13 cellular contexts compared by ENCODE assay signal in the genomic region with DNA sequence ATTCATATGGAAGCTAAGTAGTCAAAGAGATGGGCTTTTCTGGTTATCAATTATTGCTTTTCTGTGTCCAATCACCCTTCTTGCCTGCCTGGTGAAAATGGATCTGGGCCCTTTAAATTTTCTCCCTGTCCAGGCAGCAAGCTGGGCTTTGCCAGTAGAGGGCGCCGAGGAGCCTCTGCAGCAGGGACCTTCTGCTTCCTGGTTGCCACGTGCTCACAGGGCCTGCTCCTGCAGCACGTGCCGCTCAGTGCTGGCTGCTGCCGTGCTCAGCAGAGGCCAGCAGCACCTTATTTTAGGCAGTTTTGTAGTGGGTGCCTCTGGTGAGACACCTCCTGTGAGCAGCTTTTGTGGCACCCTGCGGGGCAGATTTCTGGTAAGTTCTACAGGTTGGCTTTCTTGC. TPM values are rescaled to one million over a fixed set of nuclear protein-coding genes. Genes with fewer than 3 reads are reported as not detected.
DNase-seq lines count a peak whose midpoint lies in the region; ATAC-seq and TF ChIP-seq lines count a peak whose summit lies in the region.
"Had no signal": no experiment of that assay in that cellular context is flagged by ENCODE, and none has a peak within 500 bp of the region (broad histone marks: within the 10 kb centered on the region; RNA-seq: fewer than 3 reads in every experiment).

No MANE protein-coding gene starts in this region.

- DNase-seq in stimulated activated CD4-positive, alpha-beta T cell treated with anti-CD3 and anti-CD28 coated beads, Interleukin-1b, Interleukin-23, amount 100 ng/mL, for 48 hours, result peak; percentile 14
- DNase-seq in stimulated activated CD4-positive, alpha-beta T cell treated with anti-CD3 and anti-CD28 coated beads, Interleukin-4, amount 100 ng/mL, for 4 hours, result no peak
- DNase-seq in endodermal cell, result peak; percentile 78
- DNase-seq in GM19240 (ENCODE audit: insufficient read length, low spot score), result no peak
- DNase-seq in ecto neural progenitor cell (ENCODE audit: low spot score), result no peak
- no peak for DNase-seq in right atrium auricular region (ENCODE audit: low spot score)
- DNase-seq: COR-L47, tibial artery had no signal

- no peaks in the 10 kb centered on the region for H4K20me1 ChIP-seq in Loucy (ENCODE audit: insufficient read depth, low read length, poor library complexity, severe bottlenecking)

- H3K9ac ChIP-seq in Loucy (ENCODE audit: low read depth, low read length, poor library complexity, severe bottlenecking) (no peak overlapping the region), endodermal cell (ENCODE audit: extremely low read depth, low read length, poor library complexity, severe bottlenecking) (no peak overlapping the region)

- H3F3A ChIP-seq in Loucy (ENCODE audit: low read depth), result no peaks in the 10 kb centered on the region

- TF ChIP-seq CTCF in Loucy (conservative IDR thresholded peaks at IDR 0.05; ENCODE audit: low read length), result peak; percentile 40
- TF ChIP-seq CTCF in endodermal cell (conservative IDR thresholded peaks at IDR 0.05), result peak; percentile 60
- TF ChIP-seq CTCF in right atrium auricular region (IDR thresholded peaks at IDR 0.05), result no peak

- no peaks in the 10 kb centered on the region for H3K4me1 Mint-ChIP-seq in endodermal cell
- no peaks in the 10 kb centered on the region for H3K4me1 Mint-ChIP-seq in activated T-helper 17 cell treated with anti-CD3 and anti-CD28 coated beads, Interleukin-2, amount 50 U/mL, for 72 hours

- no peaks in the 10 kb centered on the region for H3K27me3 ChIP-seq in Loucy (ENCODE audit: insufficient read depth, low read length, poor library complexity, severe bottlenecking)
- H3K27me3 ChIP-seq in endodermal cell (ENCODE audit: control insufficient read depth, insufficient read depth, low read length, poor library complexity, severe bottlenecking), result no peaks in the 10 kb centered on the region
- no peaks in the 10 kb centered on the region for H3K27me3 ChIP-seq in right atrium auricular region

- H3K27me3 Mint-ChIP-seq in endodermal cell (ENCODE audit: insufficient read depth), result peaks cover 8% of the 10 kb centered on the region
- no peaks in the 10 kb centered on the region for H3K27me3 Mint-ChIP-seq in activated T-helper 17 cell treated with anti-CD3 and anti-CD28 coated beads, Interleukin-2, amount 50 U/mL, for 72 hours

- H3K27ac ChIP-seq in endodermal cell (ENCODE audit: low read depth, low read length) (no peak overlapping the region), right atrium auricular region (no peak overlapping the region)
- H3K27ac ChIP-seq: tibial artery had no signal

- H3K9me2 ChIP-seq in Loucy (replicated peaks; ENCODE audit: low read depth, low read length), result no peaks in the 10 kb centered on the region

- no peak for ATAC-seq in activated T-helper 17 cell treated with anti-CD3 and anti-CD28 coated beads, Interleukin-2, amount 50 U/mL, for 72 hours (replicated peaks)

- H3K36me3 ChIP-seq in Loucy (ENCODE audit: insufficient read depth, low read length) (no peaks in the 10 kb centered on the region), endodermal cell (ENCODE audit: control insufficient read depth, insufficient read depth, low read length) (no peaks in the 10 kb centered on the region), right atrium auricular region (no peaks in the 10 kb centered on the region)

- no peak overlapping the region for H2AFZ ChIP-seq in Loucy (ENCODE audit: low read length)

- H3K9me3 Mint-ChIP-seq in endodermal cell, result peaks cover 57% of the 10 kb centered on the region
- H3K9me3 Mint-ChIP-seq in activated T-helper 17 cell treated with anti-CD3 and anti-CD28 coated beads, Interleukin-2, amount 50 U/mL, for 72 hours, result peaks cover 38% of the 10 kb centered on the region

- 64 to 76% methylated on average over 6 to 7 of the region's 7 CpGs for WGBS in endodermal cell (ENCODE audit: insufficient coverage in 1 of 2, insufficient read length in 1 of 2), 2 experiments

- H3K9me3 ChIP-seq in Loucy (ENCODE audit: insufficient read depth, low read depth, low read length) (peaks cover 16% of the 10 kb centered on the region; the same call in 1 of the 2 replicates), endodermal cell (ENCODE audit: control insufficient read depth, low read length) (peaks cover 46% of the 10 kb centered on the region), right atrium auricular region (peaks cover 15 to 58% of the 10 kb centered on the region in 2 donors)

- no peaks in the 10 kb centered on the region for H3K79me2 ChIP-seq in Loucy (ENCODE audit: insufficient read depth, low read length)

- H3K4me3 ChIP-seq in Loucy (ENCODE audit: low read length, poor library complexity, severe bottlenecking), result no peak overlapping the region
- peak overlapping the region; percentile 35 for H3K4me3 ChIP-seq in endodermal cell (ENCODE audit: low read length)
- H3K4me3 ChIP-seq in right atrium auricular region, result no peak overlapping the region
- H3K4me3 ChIP-seq: tibial artery had no signal

- no peak overlapping the region for H3K27ac Mint-ChIP-seq in endodermal cell
- no peak overlapping the region for H3K27ac Mint-ChIP-seq in activated T-helper 17 cell treated with anti-CD3 and anti-CD28 coated beads, Interleukin-2, amount 50 U/mL, for 72 hours

- H3K4me1 ChIP-seq in Loucy (ENCODE audit: insufficient read depth, low read length, poor library complexity, severe bottlenecking), result no peaks in the 10 kb centered on the region
- no peaks in the 10 kb centered on the region for H3K4me1 ChIP-seq in endodermal cell (ENCODE audit: control insufficient read depth, insufficient read depth, low read length)
- no peaks in the 10 kb centered on the region for H3K4me1 ChIP-seq in right atrium auricular region
- H3K4me1 ChIP-seq: tibial artery had no signal

- H3K4me3 Mint-ChIP-seq in endodermal cell, result no peak overlapping the region
- H3K4me3 Mint-ChIP-seq in activated T-helper 17 cell treated with anti-CD3 and anti-CD28 coated beads, Interleukin-2, amount 50 U/mL, for 72 hours, result no peak overlapping the region

- H3K4me2 ChIP-seq in Loucy (ENCODE audit: low read depth, low read length, poor library complexity, severe bottlenecking), result no peak overlapping the region

- H3K36me3 Mint-ChIP-seq in endodermal cell (ENCODE audit: low read depth), result peaks cover 2% of the 10 kb centered on the region
- H3K36me3 Mint-ChIP-seq in activated T-helper 17 cell treated with anti-CD3 and anti-CD28 coated beads, Interleukin-2, amount 50 U/mL, for 72 hours (ENCODE audit: low read depth), result no peaks in the 10 kb centered on the region

RNA-seq across cellular contexts. Expression of a gene that starts 4.0 kb away (rescaled TPM):
- total RNA-seq in endodermal cell (not detected), right atrium auricular region (not detected)
- not detected for polyA plus RNA-seq in endodermal cell (2013, experiment 1 of 2)
- not detected for polyA plus RNA-seq in endodermal cell (2013, experiment 2 of 2)
- total RNA-seq in activated T-helper 17 cell treated with anti-CD3 and anti-CD28 coated beads, Interleukin-2, amount 50 U/mL, for 72 hours, result under 1 TPM in 1 of 2 donors, not detected in 1; 0.28 TPM
- total RNA-seq: activated CD8-positive, alpha-beta memory T cell treated with anti-CD3 and anti-CD28 coated beads for 36 hours; bronchial epithelial cell; mucosa of gallbladder had no signal

Comparison
In these comparisons a context has a peak if more than half of its experiments do, and no peak if none do; other contexts are left out.
1. DNase-seq: peak in stimulated activated CD4-positive, alpha-beta T cell treated with anti-CD3 and anti-CD28 coated beads, Interleukin-1b, Interleukin-23, amount 100 ng/mL, for 48 hours (single experiment) and endodermal cell (single experiment); none in stimulated activated CD4-positive, alpha-beta T cell treated with anti-CD3 and anti-CD28 coated beads, Interleukin-4, amount 100 ng/mL, for 4 hours (0 of 2), GM19240 (single experiment), ecto neural progenitor cell (single experiment) and right atrium auricular region (single experiment).
2. CTCF ChIP-seq: peak in Loucy (single experiment) and endodermal cell (single experiment); none in right atrium auricular region (0 of 2).